8 cellular contexts compared by ENCODE assay signal in the genomic region with DNA sequence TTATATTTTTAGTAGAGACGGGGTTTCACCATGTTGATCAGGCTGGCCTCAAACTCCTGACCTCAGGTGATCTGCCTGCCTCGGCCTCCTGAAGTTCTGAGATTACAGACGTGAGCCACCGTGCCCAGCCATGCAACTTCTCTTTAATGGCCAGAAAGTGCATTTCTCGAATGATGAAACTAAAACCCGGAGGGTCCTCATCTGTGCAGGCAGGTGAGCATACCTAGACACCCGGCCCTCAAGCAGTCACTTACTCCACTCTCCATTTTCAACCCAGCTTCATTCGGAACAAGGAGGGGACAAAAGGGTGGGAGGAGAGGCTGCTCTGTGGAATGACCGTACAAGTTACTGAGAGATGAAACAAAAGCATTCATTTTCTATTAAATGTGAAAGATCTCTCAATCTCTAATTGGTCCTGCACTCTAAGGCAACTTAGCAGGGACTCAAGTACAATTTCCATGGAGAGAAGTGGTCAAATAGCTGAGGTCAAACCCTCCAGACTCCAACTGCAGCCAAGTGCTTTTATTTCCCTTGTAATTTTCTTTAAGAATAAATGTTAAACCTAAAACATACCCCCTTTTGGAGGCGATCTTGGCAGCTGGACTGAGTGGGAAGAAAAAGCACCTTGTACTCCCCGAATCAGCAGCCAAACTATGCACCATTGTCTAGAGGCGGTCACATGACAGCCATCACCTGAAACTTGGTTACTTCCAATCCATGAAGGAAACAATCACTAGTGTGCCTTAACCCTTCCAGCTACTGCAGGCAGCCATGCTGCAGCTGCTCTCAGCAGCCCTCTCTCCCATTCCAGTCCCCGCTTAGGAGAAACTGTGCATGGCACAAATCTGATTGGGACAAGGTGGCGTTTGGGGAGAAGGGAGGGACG.
DNase-seq lines count a peak whose midpoint lies in the region; ATAC-seq and TF ChIP-seq lines count a peak whose summit lies in the region.

No MANE protein-coding gene starts in this region.

- DNase-seq in Jurkat, Clone E6-1 (ENCODE audit: low read depth, low spot score), result no peak
- DNase-seq in lung (ENCODE audit: low spot score) (no peak), thoracic aorta (ENCODE audit: low spot score) (no peak), foreskin keratinocyte (no peak), germinal center (ENCODE audit: low spot score) (no peak), MM.1S (no peak)

- no peaks in the 10 kb centered on the region; the same call in 1 of the 2 replicates for H4K20me1 ChIP-seq in MM.1S (ENCODE audit: insufficient read depth, low read length)

- H3K9ac ChIP-seq in MM.1S (ENCODE audit: low read length), result no peak overlapping the region

- peak overlapping the region; percentile 22 for H3K4me3 ChIP-seq in Jurkat, Clone E6-1 (ENCODE audit: low read length)
- H3K4me3 ChIP-seq in lung (no peak overlapping the region), thoracic aorta (peak overlapping the region; percentile 47), MM.1S (ENCODE audit: low read length) (no peak overlapping the region)

- TF ChIP-seq CTCF in lung (IDR thresholded peaks at IDR 0.05; ENCODE audit: control extremely low read depth, extremely low read depth) (no peak), thoracic aorta (IDR thresholded peaks at IDR 0.05) (no peak), foreskin keratinocyte (conservative IDR thresholded peaks at IDR 0.05) (no peak), MM.1S (IDR thresholded peaks at IDR 0.05; ENCODE audit: low read length) (no peak)

- peaks cover 66% of the 10 kb centered on the region for H3K79me2 ChIP-seq in MM.1S (ENCODE audit: low read length)

- H3K27me3 ChIP-seq in lung (ENCODE audit: control insufficient read depth, insufficient read depth) (no peaks in the 10 kb centered on the region), thoracic aorta (replicated peaks; ENCODE audit: insufficient read depth) (no peaks in the 10 kb centered on the region), foreskin keratinocyte (no peaks in the 10 kb centered on the region), MM.1S (replicated peaks; ENCODE audit: insufficient read depth, low read length) (no peaks in the 10 kb centered on the region)

- H3K4me1 ChIP-seq in lung (ENCODE audit: control insufficient read depth in 2 of 2, insufficient read depth in 2 of 2, low read length in 2 of 2) (peaks cover 20 to 23% of the 10 kb centered on the region in 2 donors), thoracic aorta (ENCODE audit: control insufficient read depth in 1 of 2, low read depth in 2 of 2) (peaks cover 39 to 55% of the 10 kb centered on the region in 2 donors), foreskin keratinocyte (peaks cover 28% of the 10 kb centered on the region), MM.1S (ENCODE audit: low read length) (no peaks in the 10 kb centered on the region)

- no peaks in the 10 kb centered on the region for H3F3A ChIP-seq in MM.1S (ENCODE audit: insufficient read depth, low read length)

- ATAC-seq in lung (ENCODE audit: insufficient read depth, low FRiP score) (no peak), thoracic aorta (ENCODE audit: insufficient number of reproducible peaks, low FRiP score, low read depth) (peak; percentile 10), foreskin keratinocyte (no peak), GM18909 (IDR thresholded peaks at IDR 0.05; ENCODE audit: poor library complexity, unreplicated experiment) (no peak)

- H3K9me3 ChIP-seq in lung (ENCODE audit: control insufficient read depth in 2 of 2, insufficient read depth in 1 of 2, low read length in 1 of 2) (no peaks in the 10 kb centered on the region), thoracic aorta (no peaks in the 10 kb centered on the region), MM.1S (replicated peaks; ENCODE audit: insufficient read depth, low read length) (no peaks in the 10 kb centered on the region)

- H3K27ac ChIP-seq in cingulate gyrus (ENCODE audit: low read depth, low read length) (peak overlapping the region; percentile 93), lung (ENCODE audit: low read depth in 1 of 2, low read length in 1 of 2) (peak overlapping the region; percentile 46 to 76), thoracic aorta (peak overlapping the region; percentile 43 to 57), foreskin keratinocyte (no peak overlapping the region), MM.1S (ENCODE audit: low read length) (no peak overlapping the region)

- H3K36me3 ChIP-seq in lung (ENCODE audit: control insufficient read depth in 2 of 2, insufficient read depth in 2 of 2, low read length in 2 of 2) (no peaks in the 10 kb centered on the region), thoracic aorta (no peaks in the 10 kb centered on the region), MM.1S (replicated peaks; ENCODE audit: insufficient read depth, low read length) (no peaks in the 10 kb centered on the region)

- H3K4me2 ChIP-seq in MM.1S (ENCODE audit: low read depth, low read length), result no peak overlapping the region

- no peak overlapping the region for H2AFZ ChIP-seq in MM.1S (ENCODE audit: low read length)

- WGBS in lung, 2 donors, result 48 to 73% methylated on average over 15 of the region's 15 CpGs

- H3K9me2 ChIP-seq in MM.1S (replicated peaks; ENCODE audit: insufficient read depth, low read length), result no peaks in the 10 kb centered on the region

Comparison
In these comparisons a context has a peak if more than half of its experiments do, and no peak if none do; other contexts are left out.
1. H3K4me3 ChIP-seq: peak in Jurkat, Clone E6-1 (single experiment) and thoracic aorta (single experiment); none in lung (single experiment) and MM.1S (single experiment).
2. H3K27ac ChIP-seq: peak in cingulate gyrus (single experiment), lung (2 of 2) and thoracic aorta (2 of 2); none in foreskin keratinocyte (single experiment) and MM.1S (single experiment).